ENCODE assay signal across 9 cellular contexts in the genomic region with DNA sequence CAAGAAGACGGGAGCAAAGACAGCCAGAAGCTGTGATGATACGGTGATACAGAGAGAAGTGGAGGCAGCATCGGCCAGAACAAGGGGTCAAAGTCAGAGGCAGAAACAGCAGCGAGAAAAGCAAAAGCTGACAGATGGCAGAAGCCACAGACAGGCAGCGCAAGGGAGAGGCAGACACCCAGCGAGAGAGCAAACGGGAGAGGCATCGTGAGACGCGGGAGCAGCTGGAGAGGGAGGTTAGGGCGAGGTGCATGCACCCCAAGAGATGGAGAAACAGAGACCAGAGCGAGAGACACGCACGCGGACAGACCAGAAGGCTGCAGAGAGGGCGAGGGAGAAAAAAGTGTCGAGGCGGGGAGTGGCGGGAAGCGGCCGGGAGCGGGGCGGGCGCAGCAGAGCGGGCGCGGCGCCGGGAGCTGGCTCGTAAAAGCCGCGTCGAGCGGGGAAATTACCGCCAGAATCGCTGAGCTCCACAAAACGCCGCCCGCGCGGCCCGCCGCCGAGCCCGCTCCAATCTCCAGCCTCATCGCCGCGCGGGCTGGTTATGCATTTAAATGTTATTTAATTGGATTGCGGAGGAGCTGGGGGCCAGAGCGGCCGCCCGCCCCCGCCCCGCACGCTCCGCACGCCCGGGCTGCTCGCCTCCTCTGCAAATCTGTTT. TPM values are rescaled to one million over a fixed set of nuclear protein-coding genes. Genes with fewer than 3 reads are reported as not detected.
DNase-seq lines count a peak whose midpoint lies in the region; ATAC-seq and TF ChIP-seq lines count a peak whose summit lies in the region.
"Had no signal": no experiment of that assay in that cellular context is flagged by ENCODE, and none has a peak within 500 bp of the region (broad histone marks: within the 10 kb centered on the region; RNA-seq: fewer than 3 reads in every experiment).

No MANE protein-coding gene starts in this region.

- ATAC-seq in left colon = peak; percentile 80
- peak; percentile 33 to 45 for ATAC-seq in stimulated activated naive B cell treated with anti-CD40 and anti-IgM and Interleukin-4, amounts not matched to agents 10 μg/mL and 1 μg/mL and 100 μg/mL, for 72 hours (replicated peaks)
- ATAC-seq in GM19397 (IDR thresholded peaks at IDR 0.05; ENCODE audit: unreplicated experiment) = no peak
- ATAC-seq in HG03095 (IDR thresholded peaks at IDR 0.05; ENCODE audit: unreplicated experiment) = no peak

- DNase-seq in HEK293T (ENCODE audit: extremely low spot score) = peak; percentile 64
- DNase-seq in RWPE1 (ENCODE audit: low spot score) = peak; percentile 58
- peak in 1 of 2 donors; percentile 59 for DNase-seq in breast epithelium (ENCODE audit: low spot score in 2 of 2)
- DNase-seq in left colon = peak in 1 of 2 donors; percentile 57
- DNase-seq in stimulated activated naive B cell treated with anti-CD40 and anti-IgM and Interleukin-4, amounts not matched to agents 10 μg/mL and 1 μg/mL and 100 μg/mL, for 72 hours = no peak

- H3K9me3 Mint-ChIP-seq in stimulated activated naive B cell treated with anti-CD40 and anti-IgM and Interleukin-4, amounts not matched to agents 10 μg/mL and 1 μg/mL and 100 μg/mL, for 72 hours = no peaks in the 10 kb centered on the region

- H2AFZ ChIP-seq in ACC112 (ENCODE audit: low read length, unreplicated experiment) = peak overlapping the region; percentile 56

- POLR2A ChIA-PET in HEK293T (lab: Yijun Ruan, JAX) = interaction anchor here (0.8 to 1.1 kb wide), 3 partner anchors 12 to 16 kb away, joined by 3 to 4 read pairs (median 3); a partner anchor contains a TSS
- POLR2A ChIA-PET in RWPE1 (lab: Yijun Ruan, JAX; ENCODE audit: low non-redundant PET) = no interaction called here

- H3K4me3 ChIP-seq in ACC112 (ENCODE audit: low read depth, low read length) (peak overlapping the region; percentile 77), breast epithelium (peak overlapping the region; percentile 31 to 66 (median 52))

- peaks cover 9% of the 10 kb centered on the region for H3K4me1 ChIP-seq in ACC112 (ENCODE audit: control insufficient read depth, insufficient read depth, low read length, unreplicated experiment)
- no peaks in the 10 kb centered on the region for H3K4me1 ChIP-seq in breast epithelium

- CTCF ChIA-PET in HEK293T (lab: Yijun Ruan, JAX) = interaction anchor here (0.9 to 1.6 kb wide), 2 partner anchors 34 to 161 kb away, joined by 3 to 5 read pairs; no protein-coding TSS in a partner anchor
- CTCF ChIA-PET in RWPE1 (lab: Yijun Ruan, JAX) = interaction anchor here (1.0 to 1.2 kb wide), 2 partner anchors 34 to 188 kb away, joined by 5 read pairs; a partner anchor contains a TSS

- H3K4me1 Mint-ChIP-seq in stimulated activated naive B cell treated with anti-CD40 and anti-IgM and Interleukin-4, amounts not matched to agents 10 μg/mL and 1 μg/mL and 100 μg/mL, for 72 hours = peaks cover 8% of the 10 kb centered on the region in 2 donors

- H3K27ac ChIP-seq in ACC112 (ENCODE audit: low read depth, low read length) = no peak overlapping the region
- H3K27ac ChIP-seq in RWPE1 = no peak overlapping the region
- H3K27ac ChIP-seq in breast epithelium = no peak overlapping the region

- H3K27me3 ChIP-seq in ACC112 (ENCODE audit: insufficient read depth, low read length) = peaks cover 34% of the 10 kb centered on the region
- no peaks in the 10 kb centered on the region for H3K27me3 ChIP-seq in breast epithelium

- peaks cover 6 to 15% of the 10 kb centered on the region in 2 donors for H3K36me3 Mint-ChIP-seq in stimulated activated naive B cell treated with anti-CD40 and anti-IgM and Interleukin-4, amounts not matched to agents 10 μg/mL and 1 μg/mL and 100 μg/mL, for 72 hours
- H3K36me3 Mint-ChIP-seq: activated naive CD8-positive, alpha-beta T cell had no signal

- H3K9me3 ChIP-seq in breast epithelium = no peaks in the 10 kb centered on the region

- peaks cover 6 to 20% of the 10 kb centered on the region in 2 donors for H3K27me3 Mint-ChIP-seq in stimulated activated naive B cell treated with anti-CD40 and anti-IgM and Interleukin-4, amounts not matched to agents 10 μg/mL and 1 μg/mL and 100 μg/mL, for 72 hours

- TF ChIP-seq POLR2A in breast epithelium (IDR thresholded peaks at IDR 0.05) = no peak

- TF ChIP-seq CTCF in RWPE1 (conservative IDR thresholded peaks at IDR 0.05; ENCODE audit: low read depth) (no peak), breast epithelium (IDR thresholded peaks at IDR 0.05) (no peak)

- intact Hi-C loops in breast epithelium (cut with DNase I; ENCODE audit: low total_unique reads) (no loop called here), left colon (cut with DNase I, micrococcal nuclease) (no loop called here)

- H3K36me3 ChIP-seq in ACC112 (ENCODE audit: insufficient read depth, low read length) (no peaks in the 10 kb centered on the region), breast epithelium (no peaks in the 10 kb centered on the region)

- no peaks in the 10 kb centered on the region for H3K79me2 ChIP-seq in ACC112 (ENCODE audit: control insufficient read depth, insufficient read depth, low read length, unreplicated experiment)

- H3K4me3 Mint-ChIP-seq in stimulated activated naive B cell treated with anti-CD40 and anti-IgM and Interleukin-4, amounts not matched to agents 10 μg/mL and 1 μg/mL and 100 μg/mL, for 72 hours = no peak overlapping the region
- H3K4me3 Mint-ChIP-seq: activated naive CD8-positive, alpha-beta T cell had no signal

- no peak overlapping the region for H3K27ac Mint-ChIP-seq in stimulated activated naive B cell treated with anti-CD40 and anti-IgM and Interleukin-4, amounts not matched to agents 10 μg/mL and 1 μg/mL and 100 μg/mL, for 72 hours
- H3K27ac Mint-ChIP-seq: activated naive CD8-positive, alpha-beta T cell had no signal

TF ChIP-seq in HEK293T, 16 proteins besides CTCF, POLR2A, EP300 and RAD21:
- no peak for TF ChIP-seq BHLHE40 (IDR thresholded peaks at IDR 0.05; ENCODE audit: borderline replicate concordance)
- TF ChIP-seq L3MBTL2 (conservative IDR thresholded peaks at IDR 0.05) = peak; percentile 93
- TF ChIP-seq FOXK2 (IDR thresholded peaks at IDR 0.05) = no peak
- TF ChIP-seq ZNF384 (IDR thresholded peaks at IDR 0.05) = no peak

RNA-seq across cellular contexts. Expression of a gene that starts 15.6 kb away (rescaled TPM):
- total RNA-seq in breast epithelium (10 to 100 TPM; 29.6 to 55.4 (median 46.4) TPM), left colon (10 to 100 TPM; 28.0 to 31.4 TPM)

Comparison
In these comparisons a context has a peak if more than half of its experiments do, and no peak if none do; other contexts are left out.
1. ATAC-seq: peak in left colon (single experiment) and stimulated activated naive B cell treated with anti-CD40 and anti-IgM and Interleukin-4, amounts not matched to agents 10 μg/mL and 1 μg/mL and 100 μg/mL, for 72 hours (2 of 2); none in GM19397 (single experiment) and HG03095 (single experiment).